In genomic region chr19:6076675-6077463, GRCh38 we compare ENCODE assay signal across 10 cellular contexts. TPM values are rescaled to one million over a fixed set of nuclear protein-coding genes. Genes with fewer than 3 reads are reported as not detected.
DNase-seq lines count a peak whose midpoint lies in the region; ATAC-seq and TF ChIP-seq lines count a peak whose summit lies in the region.
"Had no signal": no experiment of that assay in that cellular context is flagged by ENCODE, and none has a peak within 500 bp of the region (broad histone marks: within the 10 kb centered on the region; RNA-seq: fewer than 3 reads in every experiment).

No MANE protein-coding gene starts in this region.

- no peaks in the 10 kb centered on the region for H3K4me1 Mint-ChIP-seq in T-helper 2 cell treated with Interferon-gamma antibody and Interleukin-4, amounts not matched to agents 5 μg/mL and 100 μg/mL, for 36 hours (ENCODE audit: low read depth)

- ATAC-seq in RWPE2 (ENCODE audit: low read depth) (peak; percentile 96), sciatic nerve (peak; percentile 71), HG02798 (IDR thresholded peaks at IDR 0.05; ENCODE audit: poor library complexity, unreplicated experiment) (no peak)

- no peaks in the 10 kb centered on the region for H3K9me3 Mint-ChIP-seq in T-helper 2 cell treated with Interferon-gamma antibody and Interleukin-4, amounts not matched to agents 5 μg/mL and 100 μg/mL, for 36 hours

- H3K4me3 ChIP-seq in RWPE2 (ENCODE audit: severe bottlenecking): no peak overlapping the region
- no peak overlapping the region for H3K4me3 ChIP-seq in fibroblast of pulmonary artery (replicated peaks; ENCODE audit: low read depth, low read length)

- H3K4me3 Mint-ChIP-seq in T-helper 2 cell treated with Interferon-gamma antibody and Interleukin-4, amounts not matched to agents 5 μg/mL and 100 μg/mL, for 36 hours: no peak overlapping the region
- H3K4me3 Mint-ChIP-seq: activated naive CD8-positive, alpha-beta T cell had no signal

- peak overlapping the region; percentile 87 for H3K27ac ChIP-seq in RWPE2 (ENCODE audit: poor library complexity, severe bottlenecking)

- no peak overlapping the region for H3K27ac Mint-ChIP-seq in T-helper 2 cell treated with Interferon-gamma antibody and Interleukin-4, amounts not matched to agents 5 μg/mL and 100 μg/mL, for 36 hours
- H3K27ac Mint-ChIP-seq: activated naive CD8-positive, alpha-beta T cell had no signal

- H3K27me3 ChIP-seq in RWPE2 (ENCODE audit: insufficient read depth, poor library complexity, severe bottlenecking): no peaks in the 10 kb centered on the region

- H3K27me3 Mint-ChIP-seq in T-helper 2 cell treated with Interferon-gamma antibody and Interleukin-4, amounts not matched to agents 5 μg/mL and 100 μg/mL, for 36 hours (ENCODE audit: low read depth): no peaks in the 10 kb centered on the region
- H3K27me3 Mint-ChIP-seq: activated naive CD8-positive, alpha-beta T cell had no signal

- H3K36me3 Mint-ChIP-seq in T-helper 2 cell treated with Interferon-gamma antibody and Interleukin-4, amounts not matched to agents 5 μg/mL and 100 μg/mL, for 36 hours (ENCODE audit: low read depth): no peaks in the 10 kb centered on the region
- H3K36me3 Mint-ChIP-seq: activated naive CD8-positive, alpha-beta T cell had no signal

- H3K36me3 ChIP-seq in RWPE2 (ENCODE audit: low read depth): no peaks in the 10 kb centered on the region

- no peak for TF ChIP-seq CTCF in RWPE2 (IDR thresholded peaks at IDR 0.05; ENCODE audit: poor library complexity, severe bottlenecking)
- TF ChIP-seq CTCF in fibroblast of pulmonary artery (IDR thresholded peaks at IDR 0.05; ENCODE audit: low read length, missing control alignments): no peak

- peaks cover 16% of the 10 kb centered on the region for H3K4me1 ChIP-seq in RWPE2 (ENCODE audit: insufficient read depth, poor library complexity, severe bottlenecking)

- DNase-seq in GF-D8 (lab: John Stamatoyannopoulos, UW): peak; percentile 17
- DNase-seq in RWPE2 (ENCODE audit: low spot score): no peak
- peak; percentile 87 for DNase-seq in fibroblast of pulmonary artery (ENCODE audit: low read depth)
- peak; percentile 55 for DNase-seq in sciatic nerve (ENCODE audit: low spot score)
- no peak for DNase-seq in NCI-H1694 (lab: John Stamatoyannopoulos, UW)
- no peak for DNase-seq in T-helper 2 cell treated with Interferon-gamma antibody and Interleukin-4, amounts not matched to agents 5 μg/mL and 100 μg/mL, for 36 hours (ENCODE audit: low spot score)
- DNase-seq in T-helper 9 cell: no peak

- intact Hi-C loops in sciatic nerve (cut with DNase I): no loop called here

- no peaks in the 10 kb centered on the region for H3K9me3 ChIP-seq in RWPE2 (ENCODE audit: severe bottlenecking)

RNA-seq across cellular contexts. Expression of gene RFX2, which starts 33.4 kb away (rescaled TPM):
- 12.7 TPM for total RNA-seq in sciatic nerve

RNA-seq across cellular contexts. Expression of gene ACSBG2, which starts 58.6 kb away (rescaled TPM):
- not detected for total RNA-seq in sciatic nerve
- total RNA-seq: SK-MEL-5 had no signal

Comparison
In these comparisons a context has a peak if more than half of its experiments do, and no peak if none do; other contexts are left out.
1. DNase-seq: peak in GF-D8 (single experiment), fibroblast of pulmonary artery (single experiment) and sciatic nerve (single experiment); none in RWPE2 (single experiment), NCI-H1694 (single experiment), T-helper 2 cell treated with Interferon-gamma antibody and Interleukin-4, amounts not matched to agents 5 μg/mL and 100 μg/mL, for 36 hours (single experiment) and T-helper 9 cell (single experiment).